Comparison of ENCODE assay signal across 18 cellular contexts in genomic region chr20:57561356-57562279, GRCh38. TPM values are rescaled to one million over a fixed set of nuclear protein-coding genes. Genes with fewer than 3 reads are reported as not detected.
A peak's percentile ranks its signal among the peaks of the same experiment; 100 is the strongest.
DNase-seq lines count a peak whose midpoint lies in the region; ATAC-seq, FAIRE-seq and TF ChIP-seq lines count a peak whose summit lies in the region.
"Had no signal": no experiment of that assay in that cellular context is flagged by ENCODE, and none has a peak within 500 bp of the region (broad histone marks: within the 10 kb centered on the region; RNA-seq: fewer than 3 reads in every experiment).

No MANE protein-coding gene starts in this region.

- no peak for FAIRE-seq in kidney (lab: Jason Lieb, UNC)

- H3K4me3 Mint-ChIP-seq in progenitor cell of endocrine pancreas (ENCODE audit: low read depth), result no peak overlapping the region
- H3K4me3 Mint-ChIP-seq: CD4-positive, CD25-positive, alpha-beta regulatory T cell; IgD-negative memory B cell had no signal

- H2BK15ac ChIP-seq in neuronal stem cell (ENCODE audit: low read length), result no peak overlapping the region

- H3K36me3 ChIP-seq in Peyer's patch, result peaks cover 0 to 46% (median 4%) of the 10 kb centered on the region in 3 donors
- peaks cover 31 to 52% of the 10 kb centered on the region in 2 donors for H3K36me3 ChIP-seq in kidney (ENCODE audit: control insufficient read depth in 1 of 2, insufficient read depth in 2 of 2, low read length in 2 of 2)
- no peaks in the 10 kb centered on the region for H3K36me3 ChIP-seq in neuronal stem cell (replicated peaks in 1 of 2; ENCODE audit: control insufficient read depth in 2 of 2, insufficient read depth in 2 of 2, low read length in 2 of 2)
- H3K36me3 ChIP-seq in transverse colon, result peaks cover 0 to 11% (median 2%) of the 10 kb centered on the region in 4 donors

- no CpG with 5 or more reads among the region's 24 CpGs for WGBS in neuronal stem cell (ENCODE audit: extremely low coverage in 2 of 2, insufficient read length in 2 of 2, insufficient replicate concordance in 1 of 2), 2 donors
- 85 to 90% methylated on average over 2 to 24 of the region's 24 CpGs for WGBS in transverse colon (ENCODE audit: low coverage in 1 of 2), 2 donors

- peaks cover 38% of the 10 kb centered on the region for H3K27me3 Mint-ChIP-seq in progenitor cell of endocrine pancreas

- no peak overlapping the region for H4K91ac ChIP-seq in neuronal stem cell (ENCODE audit: low read depth, low read length, poor library complexity)

- no peaks in the 10 kb centered on the region for H3K9me3 Mint-ChIP-seq in progenitor cell of endocrine pancreas (ENCODE audit: low read depth)
- H3K9me3 Mint-ChIP-seq: CD4-positive, CD25-positive, alpha-beta regulatory T cell; IgD-negative memory B cell had no signal

- H2BK120ac ChIP-seq in neuronal stem cell (ENCODE audit: low read depth, low read length), result no peak overlapping the region

- peaks cover 2% of the 10 kb centered on the region for H3K4me1 Mint-ChIP-seq in progenitor cell of endocrine pancreas (ENCODE audit: low read depth)
- H3K4me1 Mint-ChIP-seq: CD4-positive, CD25-positive, alpha-beta regulatory T cell; IgD-negative memory B cell had no signal

- no peak overlapping the region for H4K8ac ChIP-seq in neuronal stem cell (ENCODE audit: low read depth, low read length)

- no peak overlapping the region for H3K18ac ChIP-seq in neuronal stem cell (ENCODE audit: low read length)

- H3K79me1 ChIP-seq in neuronal stem cell (ENCODE audit: low read depth, low read length), result no peaks in the 10 kb centered on the region

- H3K9ac ChIP-seq in kidney (ENCODE audit: low read length in 2 of 2), result peak overlapping the region; percentile 43 to 90
- H3K9ac ChIP-seq in neuronal stem cell (ENCODE audit: low read depth, low read length, poor library complexity), result peak overlapping the region; percentile 55

- no peak overlapping the region for H3K27ac Mint-ChIP-seq in progenitor cell of endocrine pancreas
- H3K27ac Mint-ChIP-seq: CD4-positive, CD25-positive, alpha-beta regulatory T cell; IgD-negative memory B cell had no signal

- no peak overlapping the region for H3K4ac ChIP-seq in neuronal stem cell (ENCODE audit: low read length)

- no peak overlapping the region for H3K4me2 ChIP-seq in neuronal stem cell (ENCODE audit: insufficient read depth, low read length, poor library complexity, severe bottlenecking)

- H3K4me3 ChIP-seq in Peyer's patch (peak overlapping the region in 3 of 4 donors; percentile 13 to 61 (median 59)), kidney (ENCODE audit: low read length in 2 of 2) (peak overlapping the region; percentile 76 to 78), neuronal stem cell (ENCODE audit: low read length in 2 of 2) (peak overlapping the region in 1 of 2 donors; percentile 24), transverse colon (peak overlapping the region; percentile 14 to 61 (median 38))

- TF ChIP-seq POLR2A in Peyer's patch (IDR thresholded peaks at IDR 0.05) (no peak), transverse colon (IDR thresholded peaks at IDR 0.05) (peak; percentile 7)

- H3K14ac ChIP-seq in neuronal stem cell (ENCODE audit: low read length), result no peak overlapping the region

- no peaks in the 10 kb centered on the region for H3K9me3 ChIP-seq in Peyer's patch
- no peaks in the 10 kb centered on the region for H3K9me3 ChIP-seq in kidney (ENCODE audit: control insufficient read depth in 1 of 2, low read length in 2 of 2)
- no peaks in the 10 kb centered on the region for H3K9me3 ChIP-seq in neuronal stem cell (replicated peaks in 1 of 2; ENCODE audit: control insufficient read depth in 2 of 2, insufficient read depth in 1 of 2, low read depth in 1 of 2, low read length in 2 of 2)
- H3K9me3 ChIP-seq in transverse colon, result no peaks in the 10 kb centered on the region

- TF ChIP-seq CTCF in Peyer's patch (IDR thresholded peaks at IDR 0.05) (no peak), kidney (IDR thresholded peaks at IDR 0.05; ENCODE audit: borderline replicate concordance, extremely low read depth, insufficient read depth) (no peak), transverse colon (IDR thresholded peaks at IDR 0.05) (no peak), progenitor cell of endocrine pancreas (IDR thresholded peaks at IDR 0.05; ENCODE audit: unreplicated experiment) (no peak)

- H2AK5ac ChIP-seq in neuronal stem cell (ENCODE audit: low read depth, low read length), result no peak overlapping the region

- ATAC-seq in HG02870 (IDR thresholded peaks at IDR 0.05; ENCODE audit: unreplicated experiment), result no peak

- intact Hi-C loops in kidney (cut with DNase I) (no loop called here), transverse colon (cut with DNase I; ENCODE audit: low total_unique reads) (no loop called here)

- H2AFZ ChIP-seq in neuronal stem cell (ENCODE audit: low read length), result no peak overlapping the region

- H2BK5ac ChIP-seq in neuronal stem cell (ENCODE audit: low read length), result no peak overlapping the region

- in situ Hi-C loops in transverse colon (cut with MboI; ENCODE audit: low pct_ligation_motif_present in 1 of 4, low pct_unique_long_range_greater_than_20kb in 1 of 4, low sequenced_read_pairs in 3 of 4), result no loop called here

- no peak overlapping the region for H2BK12ac ChIP-seq in neuronal stem cell (ENCODE audit: low read length)

- no peak for DNase-seq in Peyer's patch
- no peak for DNase-seq in kidney
- DNase-seq in neuronal stem cell (ENCODE audit: low spot score), result no peak
- DNase-seq in transverse colon, result no peak
- DNase-seq in NCI-H1694 treated with DMSO at 0.1 percent for 48 hours (lab: John Stamatoyannopoulos, UW), result no peak
- DNase-seq in progenitor cell of endocrine pancreas (ENCODE audit: low spot score, unreplicated experiment), result no peak
- DNase-seq: CD4-positive, CD25-positive, alpha-beta regulatory T cell; DMS53; HCEC 1CT; MV-4-11; NCI-H1417 treated with DMSO at 0.1 percent for 48 hours; NCI-H2171 treated with DMSO at 0.1 percent for 48 hours; NCI-H446 treated with DMSO at 0.1 percent for 48 hours; NK-92 treated with Interleukin-12 subunit alpha and Interleukin-12 subunit beta, amount 100 ng/mL, for 24 hours had no signal

- H3K27ac ChIP-seq in Peyer's patch (peak overlapping the region in 3 of 4 donors; percentile 66 to 91 (median 81)), kidney (ENCODE audit: low read depth in 2 of 2, low read length in 2 of 2) (peak overlapping the region; percentile 80 to 84), neuronal stem cell (replicated peaks; ENCODE audit: low read length) (no peak overlapping the region), transverse colon (peak overlapping the region; percentile 74 to 91 (median 82))

- no peak for TF ChIP-seq EP300 in transverse colon (IDR thresholded peaks at IDR 0.05; ENCODE audit: low read depth)

- H3K36me3 Mint-ChIP-seq in progenitor cell of endocrine pancreas (ENCODE audit: insufficient read depth), result no peaks in the 10 kb centered on the region
- H3K36me3 Mint-ChIP-seq: CD4-positive, CD25-positive, alpha-beta regulatory T cell; IgD-negative memory B cell had no signal

- no peaks in the 10 kb centered on the region for H3K27me3 ChIP-seq in Peyer's patch
- H3K27me3 ChIP-seq in neuronal stem cell (ENCODE audit: control insufficient read depth in 3 of 3, insufficient read depth in 3 of 3, low read depth in 1 of 3, low read length in 3 of 3), result peaks cover 0 to 49% (median 0%) of the 10 kb centered on the region in 3 experiments
- no peaks in the 10 kb centered on the region for H3K27me3 ChIP-seq in transverse colon

- H3K4me1 ChIP-seq in Peyer's patch (peaks cover 0 to 21% (median 4%) of the 10 kb centered on the region in 4 donors), kidney (ENCODE audit: control insufficient read depth in 1 of 2, insufficient read depth in 1 of 2, low read depth in 1 of 2, low read length in 2 of 2) (peaks cover 5 to 8% of the 10 kb centered on the region in 2 donors), neuronal stem cell (ENCODE audit: control insufficient read depth in 2 of 2, insufficient read depth in 1 of 2, low read depth in 1 of 2, low read length in 2 of 2) (no peaks in the 10 kb centered on the region), transverse colon (peaks cover 7 to 51% (median 38%) of the 10 kb centered on the region in 4 donors)

- no peak overlapping the region for H3K23ac ChIP-seq in neuronal stem cell (ENCODE audit: low read depth, low read length, poor library complexity)

RNA-seq across cellular contexts. Expression of gene PCK1, which starts 0.7 kb away (rescaled TPM):
- total RNA-seq in Peyer's patch (1,000 to 10,000 TPM in 1 of 4 donors, 100 to 1,000 TPM in 2, 10 to 100 TPM in 1; 98.2 to 2,194 (median 572) TPM), kidney (29.7 TPM), transverse colon (100 to 1,000 TPM; 395 to 794 (median 739) TPM), progenitor cell of endocrine pancreas (not detected in 2 replicates)
- polyA plus RNA-seq in kidney (ENCODE audit: insufficient read depth, low read depth, low replicate concordance), result 551 TPM
- polyA plus RNA-seq in neuronal stem cell (2013, experiment 1 of 2), result not detected
- polyA plus RNA-seq in neuronal stem cell (2013, experiment 2 of 2), result not detected
- total RNA-seq: CD4-positive, CD25-positive, alpha-beta regulatory T cell; LHCN-M2; RPMI7951 had no signal
- polyA plus RNA-seq: CD4-positive, CD25-positive, alpha-beta regulatory T cell; IgD-negative memory B cell had no signal

RNA-seq across cellular contexts. Expression of gene CTCFL, which starts 36.7 kb away (rescaled TPM):
- not detected for total RNA-seq in Peyer's patch
- total RNA-seq in kidney, result not detected
- polyA plus RNA-seq in kidney (ENCODE audit: insufficient read depth, low read depth, low replicate concordance), result not detected
- polyA plus RNA-seq in neuronal stem cell (2013, experiment 1 of 2), result 0.14 TPM
- polyA plus RNA-seq in neuronal stem cell (2013, experiment 2 of 2), result 0.19 TPM
- total RNA-seq in transverse colon, result under 1 TPM in 1 of 4 donors, not detected in 3; 0.14 TPM
- total RNA-seq in progenitor cell of endocrine pancreas, result not detected in 2 replicates
- total RNA-seq: CD4-positive, CD25-positive, alpha-beta regulatory T cell; LHCN-M2; RPMI7951 had no signal
- polyA plus RNA-seq: CD4-positive, CD25-positive, alpha-beta regulatory T cell; IgD-negative memory B cell had no signal

RNA-seq across cellular contexts. Expression of gene ZBP1, which starts 58.6 kb away (rescaled TPM):
- total RNA-seq in Peyer's patch, result 10 to 100 TPM in 1 of 4 donors, 1 to 10 TPM in 2, not detected in 1; 2.3 to 14.0 (median 9.8) TPM
- 3.7 TPM for total RNA-seq in kidney
- not detected for polyA plus RNA-seq in kidney (ENCODE audit: insufficient read depth, low read depth, low replicate concordance)
- not detected for polyA plus RNA-seq in neuronal stem cell (2013, experiment 1 of 2)
- not detected for polyA plus RNA-seq in neuronal stem cell (2013, experiment 2 of 2)
- total RNA-seq in transverse colon, result 1 to 10 TPM in 2 of 4 donors, not detected in 2; 1.6 to 4.4 TPM
- total RNA-seq in progenitor cell of endocrine pancreas, result not detected in 2 replicates
- total RNA-seq: LHCN-M2, RPMI7951 had no signal

Comparison
In these comparisons a context has a peak if more than half of its experiments do, and no peak if none do; other contexts are left out.
1. RNA of gene PCK1, which starts 0.7 kb away (total RNA-seq): 395 to 794 TPM in transverse colon, 98.2 to 2,194 TPM in Peyer's patch and 29.7 TPM in kidney (single experiment); not detected in progenitor cell of endocrine pancreas; every median in the first group is over 10 times any median in the second.